ENCODE assay signal across 9 cellular contexts in the genomic region with DNA sequence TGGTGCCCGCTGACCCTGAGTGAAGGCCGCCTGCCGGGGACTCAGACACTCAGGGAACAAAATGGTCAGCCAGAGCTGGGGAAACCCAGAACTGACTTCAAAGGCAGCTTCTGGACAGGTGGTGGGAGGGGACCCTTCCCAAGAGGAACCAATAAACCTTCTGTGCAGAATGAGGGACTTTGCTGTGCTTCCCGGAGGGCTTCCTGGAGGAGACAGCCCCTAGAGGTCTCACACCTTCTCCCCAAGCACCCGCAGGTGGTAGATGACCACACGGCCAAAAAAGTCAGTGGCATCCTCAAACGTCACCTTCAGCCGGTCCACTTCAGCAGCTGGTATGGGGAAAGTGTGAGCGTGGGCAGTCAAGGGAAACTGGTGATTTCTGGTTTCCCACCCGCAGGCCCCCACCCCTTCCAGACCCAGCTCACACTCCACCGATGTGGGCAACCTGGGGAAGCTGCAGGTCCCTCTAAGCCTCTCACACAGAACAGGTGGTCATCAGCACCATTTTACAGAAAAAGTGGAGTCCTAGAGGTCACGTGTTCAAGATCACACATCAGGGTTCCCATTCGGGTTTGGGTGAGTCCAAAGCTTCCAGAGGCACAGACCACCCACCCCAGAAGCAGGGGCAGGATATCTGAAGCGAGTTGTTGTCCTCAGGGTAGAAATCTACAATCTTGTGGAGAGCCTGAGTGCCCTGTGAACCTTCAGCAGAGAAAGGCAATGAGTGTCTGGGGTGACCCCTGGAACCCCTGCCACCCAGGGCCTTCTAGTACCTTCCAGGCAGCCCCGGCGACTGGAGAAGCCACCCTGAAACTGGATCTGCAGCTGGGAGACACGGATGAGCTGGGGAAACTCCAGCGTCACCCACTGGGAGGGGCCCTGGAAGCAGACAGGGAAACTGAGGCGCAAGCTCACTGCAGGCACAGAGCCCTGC. TPM values are rescaled to one million over a fixed set of nuclear protein-coding genes. Genes with fewer than 3 reads are reported as not detected.
DNase-seq lines count a peak whose midpoint lies in the region; ATAC-seq and TF ChIP-seq lines count a peak whose summit lies in the region.
"Had no signal": no experiment of that assay in that cellular context is flagged by ENCODE, and none has a peak within 500 bp of the region (broad histone marks: within the 10 kb centered on the region; RNA-seq: fewer than 3 reads in every experiment).

No MANE protein-coding gene starts in this region.

- no peak for TF ChIP-seq CTCF in thoracic aorta (IDR thresholded peaks at IDR 0.05)

- H3K4me1 ChIP-seq in thoracic aorta (ENCODE audit: control insufficient read depth in 1 of 2, low read depth in 2 of 2), result peaks cover 0 to 9% of the 10 kb centered on the region in 2 donors

- peaks cover 29% of the 10 kb centered on the region for H3K36me3 Mint-ChIP-seq in activated CD4-positive, alpha-beta T cell treated with anti-CD3 and anti-CD28 coated beads, Interleukin-2, amount 10 ng/mL, durations not matched to agents 7 days and 5 days (ENCODE audit: low read depth)
- peaks cover 18 to 40% of the 10 kb centered on the region in 2 donors for H3K36me3 Mint-ChIP-seq in activated naive CD4-positive, alpha-beta T cell treated with anti-CD3 and anti-CD28 coated beads, Interleukin-2, amount 50 U/mL, for 72 hours

- ATAC-seq in activated naive CD4-positive, alpha-beta T cell treated with anti-CD3 and anti-CD28 coated beads, Interleukin-2, amount 50 U/mL, for 72 hours, result no peak
- ATAC-seq in left colon, result peak; percentile 1
- no peak for ATAC-seq in thoracic aorta (ENCODE audit: insufficient number of reproducible peaks, low FRiP score, low read depth)

- POLR2A ChIA-PET in activated CD4-positive, alpha-beta T cell treated with anti-CD3 and anti-CD28 coated beads, Interleukin-2, amount 10 ng/mL, durations not matched to agents 7 days and 5 days (lab: Charles Lee), result interaction anchor here (0.5 kb wide), 1 partner anchor 127 kb away, joined by 3 read pairs; no protein-coding TSS in a partner anchor

- peak overlapping the region; percentile 93 for H3K4me3 ChIP-seq in thoracic aorta

- H3K36me3 ChIP-seq in thoracic aorta, result peaks cover 17% of the 10 kb centered on the region

- CTCF ChIA-PET in activated CD4-positive, alpha-beta T cell treated with anti-CD3 and anti-CD28 coated beads, Interleukin-2, amount 10 ng/mL, durations not matched to agents 7 days and 5 days (lab: Charles Lee), result interaction anchor here (1.3 to 1.4 kb wide), 2 partner anchors 17 to 27 kb away, joined by 4 to 6 read pairs; no protein-coding TSS in a partner anchor

- H3K27me3 ChIP-seq in thoracic aorta (replicated peaks; ENCODE audit: insufficient read depth), result no peaks in the 10 kb centered on the region

- peaks cover 36% of the 10 kb centered on the region for H3K4me1 Mint-ChIP-seq in activated CD4-positive, alpha-beta T cell treated with anti-CD3 and anti-CD28 coated beads, Interleukin-2, amount 10 ng/mL, durations not matched to agents 7 days and 5 days

- H3K9me3 ChIP-seq in thoracic aorta, result no peaks in the 10 kb centered on the region

- peaks cover 3% of the 10 kb centered on the region for H3K9me3 Mint-ChIP-seq in activated CD4-positive, alpha-beta T cell treated with anti-CD3 and anti-CD28 coated beads, Interleukin-2, amount 10 ng/mL, durations not matched to agents 7 days and 5 days
- H3K9me3 Mint-ChIP-seq in activated naive CD4-positive, alpha-beta T cell treated with anti-CD3 and anti-CD28 coated beads, Interleukin-2, amount 50 U/mL, for 72 hours, result peaks cover 0 to 7% of the 10 kb centered on the region in 2 donors

- peak overlapping the region; percentile 96 for H3K4me3 Mint-ChIP-seq in activated CD4-positive, alpha-beta T cell treated with anti-CD3 and anti-CD28 coated beads, Interleukin-2, amount 10 ng/mL, durations not matched to agents 7 days and 5 days

- no peak for DNase-seq in activated CD4-positive, alpha-beta T cell treated with anti-CD3 and anti-CD28 coated beads, Interleukin-2, amount 10 ng/mL, durations not matched to agents 7 days and 5 days
- DNase-seq in activated CD4-positive, alpha-beta T cell treated with anti-CD3 and anti-CD28 coated beads, Interleukin-2, amount 50 U/mL, for 4 hours, result no peak
- DNase-seq in activated naive CD4-positive, alpha-beta T cell treated with anti-CD3 and anti-CD28 coated beads, Interleukin-2, amount 50 U/mL, for 72 hours (ENCODE audit: low spot score in 2 of 2), result no peak
- DNase-seq in left colon, result no peak
- DNase-seq in thoracic aorta (ENCODE audit: low spot score), result no peak
- DNase-seq in HuH-7 (ENCODE audit: low spot score), result no peak
- DNase-seq in iPS-NIHi7 (ENCODE audit: extremely low spot score), result no peak
- DNase-seq in NCI-H2029 (lab: John Stamatoyannopoulos, UW), result no peak
- DNase-seq: stimulated activated naive CD4-positive, alpha-beta T cell had no signal

- no peaks in the 10 kb centered on the region for H3K27me3 Mint-ChIP-seq in activated CD4-positive, alpha-beta T cell treated with anti-CD3 and anti-CD28 coated beads, Interleukin-2, amount 10 ng/mL, durations not matched to agents 7 days and 5 days

- intact Hi-C loops in left colon (cut with DNase I, micrococcal nuclease), result no loop called here

- peak overlapping the region; percentile 94 for H3K27ac Mint-ChIP-seq in activated CD4-positive, alpha-beta T cell treated with anti-CD3 and anti-CD28 coated beads, Interleukin-2, amount 10 ng/mL, durations not matched to agents 7 days and 5 days
- H3K27ac Mint-ChIP-seq in activated naive CD4-positive, alpha-beta T cell treated with anti-CD3 and anti-CD28 coated beads, Interleukin-2, amount 50 U/mL, for 72 hours, result peak overlapping the region; percentile 92 to 97

- H3K27ac ChIP-seq in thoracic aorta, result no peak overlapping the region

RNA-seq across cellular contexts. Expression of a gene that starts 1.2 kb away (rescaled TPM):
- total RNA-seq in activated CD4-positive, alpha-beta T cell treated with anti-CD3 and anti-CD28 coated beads, Interleukin-2, amount 10 ng/mL, durations not matched to agents 7 days and 5 days, result 10 to 100 TPM; 29.9 to 37.2 TPM
- 10 to 100 TPM; 34.4 to 38.6 TPM for total RNA-seq in activated naive CD4-positive, alpha-beta T cell treated with anti-CD3 and anti-CD28 coated beads, Interleukin-2, amount 50 U/mL, for 72 hours
- total RNA-seq in left colon (10 to 100 TPM in 1 of 2 donors, 1 to 10 TPM in 1; 8.8 to 12.5 TPM), thoracic aorta (10 to 100 TPM in 1 of 2 donors, 1 to 10 TPM in 1; 6.5 to 17.9 TPM)

RNA-seq across cellular contexts. Expression of a gene that starts 9.8 kb away (rescaled TPM):
- not detected for total RNA-seq in activated CD4-positive, alpha-beta T cell treated with anti-CD3 and anti-CD28 coated beads, Interleukin-2, amount 10 ng/mL, durations not matched to agents 7 days and 5 days
- not detected for total RNA-seq in activated naive CD4-positive, alpha-beta T cell treated with anti-CD3 and anti-CD28 coated beads, Interleukin-2, amount 50 U/mL, for 72 hours
- total RNA-seq in left colon (not detected), thoracic aorta (not detected)

RNA-seq across cellular contexts. Expression of a gene that starts 9.9 kb away (rescaled TPM):
- 100 to 1,000 TPM in 1 of 2 experiments, 10 to 100 TPM in 1; 82.5 to 104 TPM for total RNA-seq in activated CD4-positive, alpha-beta T cell treated with anti-CD3 and anti-CD28 coated beads, Interleukin-2, amount 10 ng/mL, durations not matched to agents 7 days and 5 days
- total RNA-seq in activated naive CD4-positive, alpha-beta T cell treated with anti-CD3 and anti-CD28 coated beads, Interleukin-2, amount 50 U/mL, for 72 hours, result 100 to 1,000 TPM in 1 of 2 donors, 10 to 100 TPM in 1; 88.2 to 122 TPM
- total RNA-seq in left colon (10 to 100 TPM; 60.3 to 73.7 TPM), thoracic aorta (10 to 100 TPM; 17.6 to 23.2 TPM)

RNA-seq across cellular contexts. Expression of a gene that starts 10.0 kb away (rescaled TPM):
- total RNA-seq in activated CD4-positive, alpha-beta T cell treated with anti-CD3 and anti-CD28 coated beads, Interleukin-2, amount 10 ng/mL, durations not matched to agents 7 days and 5 days, result 10 to 100 TPM; 34.2 to 35.8 TPM
- total RNA-seq in activated naive CD4-positive, alpha-beta T cell treated with anti-CD3 and anti-CD28 coated beads, Interleukin-2, amount 50 U/mL, for 72 hours, result 10 to 100 TPM; 11.6 to 26.9 TPM
- total RNA-seq in left colon, result 10 to 100 TPM; 27.9 to 28.4 TPM
- total RNA-seq in thoracic aorta, result 10 to 100 TPM; 15.2 to 15.4 TPM

RNA-seq across cellular contexts. Expression of a gene that starts 31.9 kb away (rescaled TPM):
- total RNA-seq in activated CD4-positive, alpha-beta T cell treated with anti-CD3 and anti-CD28 coated beads, Interleukin-2, amount 10 ng/mL, durations not matched to agents 7 days and 5 days, result 1 to 10 TPM; 2.4 to 3.4 TPM
- 1 to 10 TPM; 2.4 to 3.4 TPM for total RNA-seq in activated naive CD4-positive, alpha-beta T cell treated with anti-CD3 and anti-CD28 coated beads, Interleukin-2, amount 50 U/mL, for 72 hours
- total RNA-seq in left colon (1 to 10 TPM; 1.4 to 3.5 TPM), thoracic aorta (1 to 10 TPM; 1.5 to 2.0 TPM)
